Comparison of ENCODE assay signal across 25 cellular contexts in genomic region chr6:115004204-115004603, GRCh38.
"Had no signal": no experiment of that assay in that cellular context is flagged by ENCODE, and none has a peak within 500 bp of the region (broad histone marks: within the 10 kb centered on the region; RNA-seq: fewer than 3 reads in every experiment).

No MANE protein-coding gene starts in this region.

- DNase-seq: activated B cell treated with CpG ODN at 0.5 μM for 24 hours; activated CD4-positive, alpha-beta T cell treated with anti-CD3 and anti-CD28 coated beads, Interleukin-2, amount 50 U/mL, for 1 hour; activated CD8-positive, alpha-beta T cell treated with anti-CD3 and anti-CD28 coated beads for 36 hours; activated gamma-delta T cell treated with Interleukin-2 at 50 U/mL for 16 hours; activated naive CD4-positive, alpha-beta T cell treated with anti-CD3 and anti-CD28 coated beads, Interleukin-2, amount 50 U/mL, for 16 hours; activated T-cell treated with anti-CD3 and anti-CD28 coated beads, Interleukin-2, amount 50 U/mL, for 4 hours; amygdala; effector CD4-positive, alpha-beta T cell; gastrocnemius medialis; left colon; mammary epithelial cell; sigmoid colon; small intestine; stimulated activated CD4-positive, alpha-beta T cell treated with anti-CD3 and anti-CD28 coated beads, Interleukin-15, amount 100 ng/mL, for 24 hours; stimulated activated CD4-positive, alpha-beta T cell treated with anti-CD3 and anti-CD28 coated beads, Interleukin-2, amount 100 ng/mL, for 24 hours; stimulated activated naive B cell treated with anti-CD40 and anti-IgM and Interleukin-4, amounts not matched to agents 10 μg/mL and 1 μg/mL and 100 μg/mL, for 72 hours; stomach; thyroid gland; upper lobe of left lung had no signal

- ATAC-seq: activated CD8-positive, alpha-beta T cell treated with anti-CD3 and anti-CD28 coated beads for 36 hours; activated T-cell treated with anti-CD3 and anti-CD28 coated beads, Interleukin-2, amount 50 U/mL, for 4 hours; activated T-helper 17 cell treated with anti-CD3 and anti-CD28 coated beads, Interleukin-2, amount 50 U/mL, for 72 hours; gastrocnemius medialis; left colon; stimulated activated naive B cell treated with anti-CD40 and anti-IgM and Interleukin-4, amounts not matched to agents 10 μg/mL and 1 μg/mL and 100 μg/mL, for 72 hours had no signal

- FAIRE-seq: keratinocyte, small intestine had no signal

- H3K27me3 ChIP-seq: breast epithelium, gastrocnemius medialis, hepatocyte, sigmoid colon, stomach, thyroid gland, upper lobe of left lung, vagina had no signal

- H3K4me3 ChIP-seq: breast epithelium, gastrocnemius medialis, hepatocyte, sigmoid colon, stomach, thyroid gland, upper lobe of left lung, vagina had no signal

- H3K36me3 ChIP-seq: breast epithelium, gastrocnemius medialis, sigmoid colon, stomach, thyroid gland, upper lobe of left lung, vagina had no signal

- H2AFZ ChIP-seq: hepatocyte had no signal

- H3K4me1 ChIP-seq: breast epithelium, gastrocnemius medialis, sigmoid colon, stomach, thyroid gland, upper lobe of left lung, vagina had no signal

- H3K4me2 ChIP-seq: hepatocyte had no signal

- H3K9me3 ChIP-seq: breast epithelium, gastrocnemius medialis, sigmoid colon, stomach, thyroid gland, upper lobe of left lung, vagina had no signal

- H3K79me2 ChIP-seq: hepatocyte had no signal

- H3K27ac ChIP-seq: breast epithelium, epithelial cell of prostate, gastrocnemius medialis, hepatocyte, sigmoid colon, stomach, thyroid gland, upper lobe of left lung, vagina had no signal
